ENCODE assay signal across 1 cellular context in genomic region chr20:51403465-51404220, GRCh38.
A peak's percentile ranks its signal among the peaks of the same experiment; 100 is the strongest.
TF ChIP-seq lines count a peak whose summit lies in the region.

No MANE protein-coding gene starts in this region.

TF ChIP-seq in HepG2, 621 proteins besides CTCF, POLR2A, EP300 and RAD21 (continued from another document):
- no peak for TF ChIP-seq ZFP36 (IDR thresholded peaks at IDR 0.05; ENCODE audit: borderline replicate concordance, low read depth, low read length, partially characterized antibody)
- TF ChIP-seq MAFK (conservative IDR thresholded peaks at IDR 0.05 in 1 of 2, IDR thresholded peaks at IDR 0.05 in 1 of 2; ENCODE audit: low read length in 2 of 2) = no peak
- TF ChIP-seq ZNF264 (CRISPR knock-in tag; IDR thresholded peaks at IDR 0.05) = peak; percentile 100
- TF ChIP-seq SRF (IDR thresholded peaks at IDR 0.05; ENCODE audit: low read depth, low read length) = no peak
- TF ChIP-seq ATRX (CRISPR knock-in tag; IDR thresholded peaks at IDR 0.05; ENCODE audit: borderline replicate concordance) = no peak
- no peak for TF ChIP-seq ZNF574 (CRISPR knock-in tag; IDR thresholded peaks at IDR 0.05)
- no peak for TF ChIP-seq SIN3B (IDR thresholded peaks at IDR 0.05; ENCODE audit: low read length)
- no peak for TF ChIP-seq CBX1 (IDR thresholded peaks at IDR 0.05; ENCODE audit: low read depth)
- no peak for TF ChIP-seq ZNF782 (CRISPR knock-in tag; IDR thresholded peaks at IDR 0.05; ENCODE audit: borderline replicate concordance)
- peak; percentile 56 for TF ChIP-seq STAG1 (CRISPR knock-in tag; IDR thresholded peaks at IDR 0.05)
- TF ChIP-seq STAT5B (CRISPR knock-in tag; IDR thresholded peaks at IDR 0.05) = no peak
- no peak for TF ChIP-seq CEBPG (CRISPR knock-in tag; IDR thresholded peaks at IDR 0.05)
- no peak for TF ChIP-seq ZNF773 (CRISPR knock-in tag; IDR thresholded peaks at IDR 0.05; ENCODE audit: borderline replicate concordance)
- peak; percentile 18; the same call in 1 of the 2 replicates for TF ChIP-seq SMC3 (IDR thresholded peaks at IDR 0.05; ENCODE audit: low read length)
- no peak for TF ChIP-seq ZNF746 (CRISPR knock-in tag; IDR thresholded peaks at IDR 0.05)
